In the genomic region with DNA sequence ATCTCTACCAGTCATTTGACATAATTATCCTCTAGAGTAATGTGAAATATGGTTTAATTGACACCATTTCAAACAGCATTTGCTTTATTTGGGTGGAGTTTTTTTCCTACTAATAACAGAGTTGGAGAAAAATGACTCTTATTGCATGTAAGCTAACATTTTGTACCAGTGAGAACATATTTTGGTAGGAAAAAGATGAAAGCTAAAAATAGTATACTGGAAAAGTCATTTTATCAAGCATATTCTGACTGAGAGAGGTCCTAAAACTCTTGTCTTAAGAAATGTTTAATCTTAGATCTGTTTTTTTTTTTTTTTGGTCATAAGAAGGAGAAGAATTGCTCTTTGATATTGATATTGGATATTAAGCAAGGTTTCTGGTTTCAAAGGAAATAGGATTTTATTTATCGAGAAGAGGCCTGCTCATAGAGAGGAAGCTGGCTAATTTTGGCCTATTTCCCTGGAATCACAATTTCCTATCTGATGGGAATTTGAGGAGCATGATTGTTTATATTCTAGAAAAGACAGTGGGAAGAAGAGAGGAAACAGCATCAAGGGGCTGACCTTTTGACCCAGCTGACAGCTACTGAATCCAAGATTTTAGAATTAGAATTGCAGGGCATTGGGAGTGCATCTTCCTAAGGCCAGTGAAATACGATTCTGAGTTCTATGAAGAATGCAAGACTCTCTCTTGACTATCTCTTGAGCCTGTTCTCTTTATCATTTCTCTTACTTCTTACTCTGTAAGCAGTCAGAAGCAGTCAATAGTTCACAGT, we compare ENCODE assay signal across 23 cellular contexts. TPM values are rescaled to one million over a fixed set of nuclear protein-coding genes. Genes with fewer than 3 reads are reported as not detected.
DNase-seq lines count a peak whose midpoint lies in the region; ATAC-seq and TF ChIP-seq lines count a peak whose summit lies in the region.
"Had no signal": no experiment of that assay in that cellular context is flagged by ENCODE, and none has a peak within 500 bp of the region (broad histone marks: within the 10 kb centered on the region; RNA-seq: fewer than 3 reads in every experiment).

No MANE protein-coding gene starts in this region.

- no peaks in the 10 kb centered on the region for H3K36me3 ChIP-seq in SK-N-SH (replicated peaks in 1 of 2; ENCODE audit: control insufficient read depth in 1 of 2, insufficient read depth in 2 of 2, low read length in 1 of 2)
- no peaks in the 10 kb centered on the region for H3K36me3 ChIP-seq in ectodermal cell (ENCODE audit: control insufficient read depth, insufficient read depth, low read length)
- no peaks in the 10 kb centered on the region for H3K36me3 ChIP-seq in muscle layer of duodenum (ENCODE audit: control insufficient read depth in 1 of 2, insufficient read depth in 2 of 2, low read length in 2 of 2)
- no peaks in the 10 kb centered on the region for H3K36me3 ChIP-seq in suprapubic skin
- H3K36me3 ChIP-seq in A673 (ENCODE audit: insufficient read depth, low read length, poor library complexity, severe bottlenecking) = no peaks in the 10 kb centered on the region
- H3K36me3 ChIP-seq: pancreas, SJCRH30 had no signal

- BruUV-seq in A673 (replicated peaks; lab: Mats Ljungman, UMichigan) = no TSS peak

- H3K4me1 ChIP-seq in SK-N-SH (ENCODE audit: control insufficient read depth in 1 of 2, insufficient read depth in 2 of 2, low read depth in 1 of 2, low read length in 1 of 2) (peaks cover 0 to 5% of the 10 kb centered on the region in 2 experiments; a peak in 1 of 4 replicates), ectodermal cell (ENCODE audit: control insufficient read depth, insufficient read depth, low read length) (peaks cover 12% of the 10 kb centered on the region), muscle layer of duodenum (ENCODE audit: control insufficient read depth in 1 of 2, insufficient read depth in 2 of 2, low read length in 2 of 2) (peaks cover 5 to 18% of the 10 kb centered on the region in 2 donors), suprapubic skin (peaks cover 7% of the 10 kb centered on the region), A673 (ENCODE audit: insufficient read depth, low read length, poor library complexity, severe bottlenecking) (no peaks in the 10 kb centered on the region)
- H3K4me1 ChIP-seq: SJCRH30 had no signal

- H3K27ac ChIP-seq in SK-N-SH (ENCODE audit: low read depth in 2 of 2, low read length in 1 of 2) = no peak overlapping the region
- H3K27ac ChIP-seq in ectodermal cell (ENCODE audit: insufficient read depth, low read depth, low read length, poor library complexity, severe bottlenecking) = peak overlapping the region; percentile 36
- H3K27ac ChIP-seq in muscle layer of duodenum (ENCODE audit: low read length) = peak overlapping the region; percentile 61
- peak overlapping the region; percentile 54 for H3K27ac ChIP-seq in suprapubic skin
- H3K27ac ChIP-seq in A673 (ENCODE audit: low read depth, low read length, poor library complexity, severe bottlenecking) = no peak overlapping the region
- H3K27ac ChIP-seq: 22Rv1, pancreas, SJCRH30 had no signal

- H3K4me3 ChIP-seq in SK-N-SH (ENCODE audit: low read depth in 2 of 2, low read length in 1 of 2) (no peak overlapping the region), ectodermal cell (ENCODE audit: insufficient read depth, low read depth, low read length) (no peak overlapping the region), muscle layer of duodenum (ENCODE audit: low read depth in 1 of 2, low read length in 2 of 2) (no peak overlapping the region), suprapubic skin (no peak overlapping the region), A673 (ENCODE audit: low read depth, low read length, poor library complexity, severe bottlenecking) (no peak overlapping the region)
- H3K4me3 ChIP-seq: pancreas, SJCRH30 had no signal

- H3K4me2 ChIP-seq in SK-N-SH = no peak overlapping the region

- H3K27me3 ChIP-seq in SK-N-SH (ENCODE audit: insufficient read depth) (no peaks in the 10 kb centered on the region), ectodermal cell (ENCODE audit: control insufficient read depth, insufficient read depth, low read length, poor library complexity, severe bottlenecking) (no peaks in the 10 kb centered on the region), muscle layer of duodenum (ENCODE audit: low read depth, low read length) (no peaks in the 10 kb centered on the region), suprapubic skin (no peaks in the 10 kb centered on the region), A673 (replicated peaks; ENCODE audit: insufficient read depth, low read depth, low read length, poor library complexity) (no peaks in the 10 kb centered on the region)
- H3K27me3 ChIP-seq: pancreas, SJCRH30 had no signal

- DNase-seq in SK-N-SH = no peak
- no peak for DNase-seq in suprapubic skin (ENCODE audit: low spot score in 2 of 2)
- DNase-seq in GM13977 (ENCODE audit: low spot score) = no peak
- DNase-seq in occipital lobe (lab: John Stamatoyannopoulos, UW) = no peak
- DNase-seq in A673 (ENCODE audit: low spot score) = no peak
- DNase-seq: activated CD4-positive, alpha-beta T cell treated with anti-CD3 and anti-CD28 coated beads for 48 hours; activated naive CD4-positive, alpha-beta T cell treated with anti-CD3 and anti-CD28 coated beads, Interleukin-2, amount 10 ng/mL, durations not matched to agents 7 days and 5 days; anterior cingulate cortex; CD8-positive, alpha-beta T cell; H9; immature natural killer cell; NCI-H2081 treated with DMSO at 0.1 percent for 48 hours; NCI-H446 treated with DMSO at 0.1 percent for 48 hours; NK-92 treated with Interleukin-12 subunit alpha and Interleukin-12 subunit beta, amount 100 ng/mL, for 24 hours; pancreas; SJCRH30 had no signal

- H3K9me2 ChIP-seq in SK-N-SH = no peaks in the 10 kb centered on the region

- TF ChIP-seq CTCF in SK-N-SH (IDR thresholded peaks at IDR 0.05) (no peak), suprapubic skin (IDR thresholded peaks at IDR 0.05) (no peak), GM13977 (IDR thresholded peaks at IDR 0.05; ENCODE audit: extremely low read depth, insufficient read depth, missing control alignments) (no peak), A673 (conservative IDR thresholded peaks at IDR 0.05; ENCODE audit: low read depth, low read length) (no peak)

- in situ Hi-C loops in GM13977 (cut with MboI; ENCODE audit: low pct_unique_long_range_greater_than_20kb, low sequenced_read_pairs, unreplicated experiment) = no loop called here

- H3F3A ChIP-seq in SK-N-SH (replicated peaks; ENCODE audit: insufficient read depth) = no peaks in the 10 kb centered on the region

- H3K79me2 ChIP-seq in SK-N-SH (ENCODE audit: insufficient read depth) = no peaks in the 10 kb centered on the region

- CTCF ChIA-PET in SK-N-SH (lab: Yijun Ruan, JAX) (no interaction called here), A673 (lab: Charles Lee) (no interaction called here)

- TF ChIP-seq EP300 in SK-N-SH (IDR thresholded peaks at IDR 0.05; ENCODE audit: borderline replicate concordance in 1 of 2, low read depth in 1 of 2, low read length in 1 of 2) (no peak), suprapubic skin (IDR thresholded peaks at IDR 0.05) (no peak)

- peak overlapping the region; percentile 63; the same call in 1 of the 2 replicates for H2AFZ ChIP-seq in SK-N-SH (ENCODE audit: low read depth)

- no peak for TF ChIP-seq RAD21 in SK-N-SH (IDR thresholded peaks at IDR 0.05; ENCODE audit: low read length)

- POLR2A ChIA-PET in SK-N-SH (lab: Yijun Ruan, JAX) (no interaction called here), A673 (lab: Charles Lee; ENCODE audit: low non-redundant PET) (no interaction called here)

- intact Hi-C loops in A673 (cut with micrococcal nuclease; ENCODE audit: unreplicated experiment) = no loop called here

- no peak for TF ChIP-seq POLR2A in suprapubic skin (IDR thresholded peaks at IDR 0.05)

- H4K20me1 ChIP-seq in SK-N-SH (ENCODE audit: insufficient read depth) = no peaks in the 10 kb centered on the region

- H3K9me3 ChIP-seq in SK-N-SH (no peaks in the 10 kb centered on the region), ectodermal cell (ENCODE audit: control insufficient read depth, low read length) (no peaks in the 10 kb centered on the region), muscle layer of duodenum (ENCODE audit: control insufficient read depth in 1 of 2, low read length in 2 of 2) (peaks cover 0 to 2% of the 10 kb centered on the region in 2 donors), suprapubic skin (no peaks in the 10 kb centered on the region), A673 (ENCODE audit: low read depth, low read length, poor library complexity, severe bottlenecking) (no peaks in the 10 kb centered on the region)
- H3K9me3 ChIP-seq: pancreas, SJCRH30 had no signal

- ATAC-seq in SK-N-SH treated with all-trans-retinoic acid at 6 μM for 48 hours = no peak; the same call in 2 of the 3 replicates
- ATAC-seq: CD8-positive, alpha-beta T cell; Panc1; pancreas had no signal

- 45% methylated on average over 2 of the region's 2 CpGs for WGBS in SK-N-SH (ENCODE audit: low lambda C conversion rate)
- WGBS in ectodermal cell, 2 experiments = 52 to 56% methylated on average over 2 of the region's 2 CpGs
- 53% methylated on average over 2 of the region's 2 CpGs for WGBS in suprapubic skin

- H3K9ac ChIP-seq in SK-N-SH = no peak overlapping the region

TF ChIP-seq in SK-N-SH, 30 proteins besides CTCF, POLR2A, EP300 and RAD21 (continues in another document):
- TF ChIP-seq SIN3A (IDR thresholded peaks at IDR 0.05; ENCODE audit: borderline replicate concordance, low read depth, low read length) = no peak
- TF ChIP-seq FOXM1 (IDR thresholded peaks at IDR 0.05; ENCODE audit: low read depth) = no peak
- no peak for TF ChIP-seq POLR2AphosphoS5 (IDR thresholded peaks at IDR 0.05; ENCODE audit: low read depth, low read length)
- TF ChIP-seq TEAD4 (IDR thresholded peaks at IDR 0.05; ENCODE audit: borderline replicate concordance, insufficient read depth) = no peak
- no peak for TF ChIP-seq MXI1 (IDR thresholded peaks at IDR 0.05; ENCODE audit: low read depth, low read length)
- no peak for TF ChIP-seq NFIC (IDR thresholded peaks at IDR 0.05; ENCODE audit: borderline replicate concordance)

RNA-seq across cellular contexts. Expression of a gene that starts 19.4 kb away (rescaled TPM):
- 0.61 and 0.97 TPM in 2 replicates for polyA plus RNA-seq in SK-N-SH (2012; rRNA removed)
- 0.54 and 0.72 TPM in 2 replicates for polyA plus RNA-seq in SK-N-SH (2012; cell fraction: cytosol; rRNA removed)
- 1.3 and 3.4 TPM in 2 replicates for polyA plus RNA-seq in SK-N-SH (2012; cell fraction: nucleus; rRNA removed)
- polyA plus RNA-seq in ectodermal cell (2013, experiment 1 of 4) = 0.52 TPM
- polyA plus RNA-seq in ectodermal cell (2013, experiment 2 of 4) = 0.21 TPM
- polyA plus RNA-seq in ectodermal cell (2013, experiment 3 of 4) = 0.37 TPM
- polyA plus RNA-seq in ectodermal cell (2013, experiment 4 of 4) = 0.32 TPM
- total RNA-seq in suprapubic skin (1 to 10 TPM in 1 of 4 donors, under 1 TPM in 3; 0.72 to 1.2 (median 0.88) TPM), occipital lobe (0.62 TPM), A673 (2021) (0.26 and 0.73 TPM in 2 replicates)
- total RNA-seq: CD8-positive, alpha-beta T cell; G401; MCF 10A had no signal
- polyA plus RNA-seq: immature natural killer cell had no signal

Comparison
In these comparisons a context has a peak if more than half of its experiments do, and no peak if none do; other contexts are left out.
1. H3K27ac ChIP-seq: peak in ectodermal cell (single experiment), muscle layer of duodenum (single experiment) and suprapubic skin (single experiment); none in SK-N-SH (0 of 2) and A673 (single experiment).